Comparison of ENCODE assay signal across 15 cellular contexts in the genomic region with DNA sequence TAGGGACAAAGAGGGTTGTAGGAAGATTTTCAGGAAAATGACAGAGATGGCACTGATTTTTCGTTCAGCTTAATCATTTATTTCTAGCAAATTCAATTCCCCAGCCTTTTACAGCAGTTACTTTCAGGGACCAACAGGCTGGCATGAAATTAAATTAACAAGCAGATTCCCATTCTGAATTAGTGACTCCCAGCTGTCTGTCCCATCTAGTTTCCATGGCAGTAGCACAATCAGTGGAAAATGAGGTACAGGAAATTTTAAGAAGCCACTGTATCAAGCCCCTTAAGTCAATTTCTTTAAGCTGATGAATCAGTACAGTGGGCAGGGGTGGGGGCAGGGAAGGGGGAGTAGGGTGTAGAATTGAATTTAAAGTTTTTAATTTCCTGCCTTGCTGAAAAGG.
DNase-seq lines count a peak whose midpoint lies in the region; ATAC-seq and TF ChIP-seq lines count a peak whose summit lies in the region.
"Had no signal": no experiment of that assay in that cellular context is flagged by ENCODE, and none has a peak within 500 bp of the region (broad histone marks: within the 10 kb centered on the region; RNA-seq: fewer than 3 reads in every experiment).

No MANE protein-coding gene starts in this region.

- H3K4me1 ChIP-seq in SK-N-SH (ENCODE audit: control insufficient read depth in 1 of 2, insufficient read depth in 2 of 2, low read depth in 1 of 2, low read length in 1 of 2), result no peaks in the 10 kb centered on the region

- H3K36me3 ChIP-seq in SK-N-SH (replicated peaks in 1 of 2; ENCODE audit: control insufficient read depth in 1 of 2, insufficient read depth in 2 of 2, low read length in 1 of 2) (no peaks in the 10 kb centered on the region), SK-N-MC (ENCODE audit: insufficient read depth, low read length) (no peaks in the 10 kb centered on the region)

- no peaks in the 10 kb centered on the region for H3F3A ChIP-seq in SK-N-SH (replicated peaks; ENCODE audit: insufficient read depth)

- H3K27me3 ChIP-seq in SK-N-SH (ENCODE audit: insufficient read depth), result peaks cover 16% of the 10 kb centered on the region

- intact Hi-C loops in Right ventricle myocardium inferior (cut with DNase I), result no loop called here

- no peak for TF ChIP-seq CTCF in SK-N-SH (IDR thresholded peaks at IDR 0.05)

- POLR2A ChIA-PET in SK-N-SH (lab: Yijun Ruan, JAX), result no interaction called here

- no peaks in the 10 kb centered on the region for H3K9me2 ChIP-seq in SK-N-SH

- H3K9me3 ChIP-seq in SK-N-SH (no peaks in the 10 kb centered on the region), SK-N-MC (ENCODE audit: low read depth, low read length) (no peaks in the 10 kb centered on the region)

- ATAC-seq in SK-N-SH treated with all-trans-retinoic acid at 6 μM for 48 hours (no peak), GM18870 (IDR thresholded peaks at IDR 0.05; ENCODE audit: unreplicated experiment) (no peak), Right ventricle myocardium inferior (no peak)

- CTCF ChIA-PET in SK-N-SH (lab: Yijun Ruan, JAX), result no interaction called here

- no peaks in the 10 kb centered on the region for H3K79me2 ChIP-seq in SK-N-SH (ENCODE audit: insufficient read depth)

- no peaks in the 10 kb centered on the region for H4K20me1 ChIP-seq in SK-N-SH (ENCODE audit: insufficient read depth)

- TF ChIP-seq EP300 in SK-N-SH (IDR thresholded peaks at IDR 0.05; ENCODE audit: borderline replicate concordance in 1 of 2, low read depth in 1 of 2, low read length in 1 of 2), result no peak

- no peak overlapping the region for H2AFZ ChIP-seq in SK-N-SH (ENCODE audit: low read depth)
- H2AFZ ChIP-seq: GM23248 had no signal

- H3K9ac ChIP-seq in SK-N-SH (no peak overlapping the region), SK-N-MC (ENCODE audit: insufficient read length) (peak overlapping the region; percentile 51)
- H3K9ac ChIP-seq: GM23248 had no signal

- DNase-seq in SK-N-SH (peak; percentile 4), NCI-H446 treated with DMSO at 0.1 percent for 48 hours (lab: John Stamatoyannopoulos, UW) (peak; percentile 29), SK-N-MC (ENCODE audit: low read depth, low spot score) (no peak), AML-193 (lab: John Stamatoyannopoulos, UW) (no peak), Right ventricle myocardium inferior (ENCODE audit: missing footprints) (no peak)
- DNase-seq: 8988T; ACHN; CD4-positive, alpha-beta T cell; DND-41; GF-D8; GM23248; H7; KG1 had no signal

- H3K4me2 ChIP-seq in SK-N-SH, result no peak overlapping the region

- WGBS in SK-N-SH (ENCODE audit: low lambda C conversion rate), result 0% methylated on average over 1 of the region's 1 CpG

- no peak overlapping the region for H3K27ac ChIP-seq in SK-N-SH (ENCODE audit: low read depth in 2 of 2, low read length in 1 of 2)
- H3K27ac ChIP-seq in SK-N-MC, result peak overlapping the region; percentile 92
- H3K27ac ChIP-seq: GM23248 had no signal

- H3K4me3 ChIP-seq in SK-N-SH (ENCODE audit: low read depth in 2 of 2, low read length in 1 of 2) (no peak overlapping the region), SK-N-MC (peak overlapping the region; percentile 60)
- H3K4me3 ChIP-seq: GM23248 had no signal

- no peak for TF ChIP-seq RAD21 in SK-N-SH (IDR thresholded peaks at IDR 0.05; ENCODE audit: low read length)

TF ChIP-seq in SK-N-SH, 30 proteins besides CTCF, POLR2A, EP300 and RAD21:
- TF ChIP-seq TAF1 (IDR thresholded peaks at IDR 0.05; ENCODE audit: borderline replicate concordance, low read depth, low read length) (no peak), FOXJ3 (CRISPR knock-in tag; IDR thresholded peaks at IDR 0.05) (no peak), TCF12 (IDR thresholded peaks at IDR 0.05) (no peak), GABPA (IDR thresholded peaks at IDR 0.05; ENCODE audit: low read depth) (no peak)

TF ChIP-seq in SK-N-SH treated with all-trans-retinoic acid at 6 μM for 48 hours, 23 proteins besides CTCF, POLR2A, EP300 and RAD21:
- TF ChIP-seq CSDC2 (CRISPR knock-in tag; IDR thresholded peaks at IDR 0.05) (no peak), CSRNP3 (CRISPR knock-in tag; IDR thresholded peaks at IDR 0.05) (no peak), ZNF565 (CRISPR knock-in tag; conservative IDR thresholded peaks at IDR 0.05; ENCODE audit: low read depth) (no peak), ZFP30 (CRISPR knock-in tag; IDR thresholded peaks at IDR 0.05) (no peak), RARB (CRISPR knock-in tag; IDR thresholded peaks at IDR 0.05) (no peak), OSR1 (CRISPR knock-in tag; IDR thresholded peaks at IDR 0.05) (no peak), ZFP3 (CRISPR knock-in tag; IDR thresholded peaks at IDR 0.05) (no peak), PATZ1 (CRISPR knock-in tag; IDR thresholded peaks at IDR 0.05; ENCODE audit: borderline replicate concordance) (no peak)

Comparison
In these comparisons a context has a peak if more than half of its experiments do, and no peak if none do; other contexts are left out.
1. DNase-seq: peak in SK-N-SH (single experiment) and NCI-H446 treated with DMSO at 0.1 percent for 48 hours (single experiment); none in SK-N-MC (single experiment), AML-193 (0 of 2) and Right ventricle myocardium inferior (single experiment).